1 cellular context compared by ENCODE assay signal in genomic region chr14:22099942-22100763, GRCh38.
TF ChIP-seq lines count a peak whose summit lies in the region.

No MANE protein-coding gene starts in this region.

TF ChIP-seq in HepG2, 621 proteins besides CTCF, POLR2A, EP300 and RAD21 (continued from another document and continues in another):
- 0 out of 2 replicates have a peak, but pooled peaks have one; percentile 45 for TF ChIP-seq MAX (IDR thresholded peaks at IDR 0.05)
- TF ChIP-seq, protein P1, sequence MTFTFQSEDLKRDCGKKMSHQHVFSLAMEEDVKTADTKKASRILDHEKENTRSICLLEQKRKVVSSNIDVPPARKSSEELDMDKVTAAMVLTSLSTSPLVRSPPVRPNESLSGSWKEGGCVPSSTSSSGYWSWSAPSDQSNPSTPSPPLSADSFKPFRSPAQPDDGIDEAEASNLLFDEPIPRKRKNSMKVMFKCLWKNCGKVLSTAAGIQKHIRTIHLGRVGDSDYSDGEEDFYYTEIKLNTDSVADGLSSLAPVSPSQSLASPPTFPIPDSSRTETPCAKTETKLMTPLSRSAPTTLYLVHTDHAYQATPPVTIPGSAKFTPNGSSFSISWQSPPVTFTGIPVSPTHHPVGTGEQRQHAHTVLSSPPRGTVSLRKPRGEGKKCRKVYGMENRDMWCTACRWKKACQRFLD (CRISPR knock-in tag; IDR thresholded peaks at IDR 0.05; ENCODE audit: borderline replicate concordance) = no peak
- TF ChIP-seq ZNF124 (CRISPR knock-in tag; IDR thresholded peaks at IDR 0.05) = peak; percentile 93
- no peak for TF ChIP-seq ATF7-NPFF (CRISPR knock-in tag; IDR thresholded peaks at IDR 0.05; ENCODE audit: low read depth)
- no peak for TF ChIP-seq NBN (conservative IDR thresholded peaks at IDR 0.05)
- no peak for TF ChIP-seq ZZZ3 (CRISPR knock-in tag; IDR thresholded peaks at IDR 0.05; ENCODE audit: borderline replicate concordance)
- 0 out of 2 replicates have a peak, but pooled peaks have one; percentile 48 for TF ChIP-seq KLF9 (CRISPR knock-in tag; IDR thresholded peaks at IDR 0.05; ENCODE audit: low read depth)
- TF ChIP-seq ATF3 (CRISPR knock-in tag; IDR thresholded peaks at IDR 0.05) = no peak
- no peak for TF ChIP-seq ZBTB20 (CRISPR knock-in tag; IDR thresholded peaks at IDR 0.05; ENCODE audit: borderline replicate concordance, low read depth)
- TF ChIP-seq TEF (CRISPR knock-in tag; IDR thresholded peaks at IDR 0.05) = no peak
- TF ChIP-seq ZBTB10 (CRISPR knock-in tag; IDR thresholded peaks at IDR 0.05; ENCODE audit: borderline replicate concordance) = no peak
- TF ChIP-seq, protein P2, sequence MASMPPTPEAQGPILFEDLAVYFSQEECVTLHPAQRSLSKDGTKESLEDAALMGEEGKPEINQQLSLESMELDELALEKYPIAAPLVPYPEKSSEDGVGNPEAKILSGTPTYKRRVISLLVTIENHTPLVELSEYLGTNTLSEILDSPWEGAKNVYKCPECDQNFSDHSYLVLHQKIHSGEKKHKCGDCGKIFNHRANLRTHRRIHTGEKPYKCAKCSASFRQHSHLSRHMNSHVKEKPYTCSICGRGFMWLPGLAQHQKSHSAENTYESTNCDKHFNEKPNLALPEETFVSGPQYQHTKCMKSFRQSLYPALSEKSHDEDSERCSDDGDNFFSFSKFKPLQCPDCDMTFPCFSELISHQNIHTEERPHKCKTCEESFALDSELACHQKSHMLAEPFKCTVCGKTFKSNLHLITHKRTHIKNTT (CRISPR knock-in tag; IDR thresholded peaks at IDR 0.05) = no peak
- TF ChIP-seq, protein P3, sequence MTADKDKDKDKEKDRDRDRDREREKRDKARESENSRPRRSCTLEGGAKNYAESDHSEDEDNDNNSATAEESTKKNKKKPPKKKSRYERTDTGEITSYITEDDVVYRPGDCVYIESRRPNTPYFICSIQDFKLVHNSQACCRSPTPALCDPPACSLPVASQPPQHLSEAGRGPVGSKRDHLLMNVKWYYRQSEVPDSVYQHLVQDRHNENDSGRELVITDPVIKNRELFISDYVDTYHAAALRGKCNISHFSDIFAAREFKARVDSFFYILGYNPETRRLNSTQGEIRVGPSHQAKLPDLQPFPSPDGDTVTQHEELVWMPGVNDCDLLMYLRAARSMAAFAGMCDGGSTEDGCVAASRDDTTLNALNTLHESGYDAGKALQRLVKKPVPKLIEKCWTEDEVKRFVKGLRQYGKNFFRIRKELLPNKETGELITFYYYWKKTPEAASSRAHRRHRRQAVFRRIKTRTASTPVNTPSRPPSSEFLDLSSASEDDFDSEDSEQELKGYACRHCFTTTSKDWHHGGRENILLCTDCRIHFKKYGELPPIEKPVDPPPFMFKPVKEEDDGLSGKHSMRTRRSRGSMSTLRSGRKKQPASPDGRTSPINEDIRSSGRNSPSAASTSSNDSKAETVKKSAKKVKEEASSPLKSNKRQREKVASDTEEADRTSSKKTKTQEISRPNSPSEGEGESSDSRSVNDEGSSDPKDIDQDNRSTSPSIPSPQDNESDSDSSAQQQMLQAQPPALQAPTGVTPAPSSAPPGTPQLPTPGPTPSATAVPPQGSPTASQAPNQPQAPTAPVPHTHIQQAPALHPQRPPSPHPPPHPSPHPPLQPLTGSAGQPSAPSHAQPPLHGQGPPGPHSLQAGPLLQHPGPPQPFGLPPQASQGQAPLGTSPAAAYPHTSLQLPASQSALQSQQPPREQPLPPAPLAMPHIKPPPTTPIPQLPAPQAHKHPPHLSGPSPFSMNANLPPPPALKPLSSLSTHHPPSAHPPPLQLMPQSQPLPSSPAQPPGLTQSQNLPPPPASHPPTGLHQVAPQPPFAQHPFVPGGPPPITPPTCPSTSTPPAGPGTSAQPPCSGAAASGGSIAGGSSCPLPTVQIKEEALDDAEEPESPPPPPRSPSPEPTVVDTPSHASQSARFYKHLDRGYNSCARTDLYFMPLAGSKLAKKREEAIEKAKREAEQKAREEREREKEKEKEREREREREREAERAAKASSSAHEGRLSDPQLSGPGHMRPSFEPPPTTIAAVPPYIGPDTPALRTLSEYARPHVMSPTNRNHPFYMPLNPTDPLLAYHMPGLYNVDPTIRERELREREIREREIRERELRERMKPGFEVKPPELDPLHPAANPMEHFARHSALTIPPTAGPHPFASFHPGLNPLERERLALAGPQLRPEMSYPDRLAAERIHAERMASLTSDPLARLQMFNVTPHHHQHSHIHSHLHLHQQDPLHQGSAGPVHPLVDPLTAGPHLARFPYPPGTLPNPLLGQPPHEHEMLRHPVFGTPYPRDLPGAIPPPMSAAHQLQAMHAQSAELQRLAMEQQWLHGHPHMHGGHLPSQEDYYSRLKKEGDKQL (CRISPR knock-in tag; IDR thresholded peaks at IDR 0.05; ENCODE audit: low read depth) = no peak
- TF ChIP-seq HOXD1 (CRISPR knock-in tag; IDR thresholded peaks at IDR 0.05) = no peak
- peak; percentile 89 for TF ChIP-seq ZNF331 (CRISPR knock-in tag; IDR thresholded peaks at IDR 0.05)
- peak; percentile 67; the same call in 1 of the 2 replicates for TF ChIP-seq MYC (CRISPR knock-in tag; IDR thresholded peaks at IDR 0.05; ENCODE audit: borderline replicate concordance)
- peak; percentile 82; the same call in 1 of the 2 replicates for TF ChIP-seq ERF (CRISPR knock-in tag; IDR thresholded peaks at IDR 0.05)
- 0 out of 2 replicates have a peak, but pooled peaks have one; percentile 26 for TF ChIP-seq RFX3 (CRISPR knock-in tag; IDR thresholded peaks at IDR 0.05)
- 0 out of 2 replicates have a peak, but pooled peaks have one; percentile 50 for TF ChIP-seq HMGXB3 (CRISPR knock-in tag; IDR thresholded peaks at IDR 0.05; ENCODE audit: borderline replicate concordance)
- no peak for TF ChIP-seq FOSL1 (CRISPR knock-in tag; IDR thresholded peaks at IDR 0.05; ENCODE audit: borderline replicate concordance)
- peak; percentile 69; the same call in 1 of the 2 replicates for TF ChIP-seq REPIN1 (CRISPR knock-in tag; IDR thresholded peaks at IDR 0.05; ENCODE audit: borderline replicate concordance, low read depth)
- no peak for TF ChIP-seq ZNF44 (CRISPR knock-in tag; IDR thresholded peaks at IDR 0.05)
- TF ChIP-seq ZNF530 (CRISPR knock-in tag; IDR thresholded peaks at IDR 0.05; ENCODE audit: low read depth) = no peak
- 0 out of 2 replicates have a peak, but pooled peaks have one; percentile 20 for TF ChIP-seq MIER3 (CRISPR knock-in tag; IDR thresholded peaks at IDR 0.05; ENCODE audit: borderline replicate concordance)
- no peak for TF ChIP-seq LBX2 (CRISPR knock-in tag; IDR thresholded peaks at IDR 0.05; ENCODE audit: borderline replicate concordance)
- peak; percentile 38 for TF ChIP-seq HNRNPLL (IDR thresholded peaks at IDR 0.05; ENCODE audit: low read depth, low read length, poor library complexity, severe bottlenecking)
- TF ChIP-seq NR2C2 (CRISPR knock-in tag; IDR thresholded peaks at IDR 0.05; ENCODE audit: borderline replicate concordance) = no peak
- TF ChIP-seq, protein P4, sequence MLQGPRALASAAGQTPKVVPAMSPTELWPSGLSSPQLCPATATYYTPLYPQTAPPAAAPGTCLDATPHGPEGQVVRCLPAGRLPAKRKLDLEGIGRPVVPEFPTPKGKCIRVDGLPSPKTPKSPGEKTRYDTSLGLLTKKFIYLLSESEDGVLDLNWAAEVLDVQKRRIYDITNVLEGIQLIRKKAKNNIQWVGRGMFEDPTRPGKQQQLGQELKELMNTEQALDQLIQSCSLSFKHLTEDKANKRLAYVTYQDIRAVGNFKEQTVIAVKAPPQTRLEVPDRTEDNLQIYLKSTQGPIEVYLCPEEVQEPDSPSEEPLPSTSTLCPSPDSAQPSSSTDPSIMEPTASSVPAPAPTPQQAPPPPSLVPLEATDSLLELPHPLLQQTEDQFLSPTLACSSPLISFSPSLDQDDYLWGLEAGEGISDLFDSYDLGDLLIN (CRISPR knock-in tag; IDR thresholded peaks at IDR 0.05; ENCODE audit: borderline replicate concordance) = no peak
- peak; percentile 59; the same call in 1 of the 2 replicates for TF ChIP-seq SPEN (CRISPR knock-in tag; IDR thresholded peaks at IDR 0.05; ENCODE audit: low read depth)
- no peak for TF ChIP-seq NONO (IDR thresholded peaks at IDR 0.05)
- TF ChIP-seq NONO (CRISPR knock-in tag; conservative IDR thresholded peaks at IDR 0.05) = peak; percentile 28; the same call in 1 of the 2 replicates
- TF ChIP-seq HMGA1 (CRISPR knock-in tag; conservative IDR thresholded peaks at IDR 0.05) = no peak
- TF ChIP-seq CEBPB (IDR thresholded peaks at IDR 0.05; ENCODE audit: borderline replicate concordance, low read depth, low read length) = no peak
- TF ChIP-seq ZNF143 (CRISPR knock-in tag; IDR thresholded peaks at IDR 0.05) = no peak
- TF ChIP-seq, protein P5, sequence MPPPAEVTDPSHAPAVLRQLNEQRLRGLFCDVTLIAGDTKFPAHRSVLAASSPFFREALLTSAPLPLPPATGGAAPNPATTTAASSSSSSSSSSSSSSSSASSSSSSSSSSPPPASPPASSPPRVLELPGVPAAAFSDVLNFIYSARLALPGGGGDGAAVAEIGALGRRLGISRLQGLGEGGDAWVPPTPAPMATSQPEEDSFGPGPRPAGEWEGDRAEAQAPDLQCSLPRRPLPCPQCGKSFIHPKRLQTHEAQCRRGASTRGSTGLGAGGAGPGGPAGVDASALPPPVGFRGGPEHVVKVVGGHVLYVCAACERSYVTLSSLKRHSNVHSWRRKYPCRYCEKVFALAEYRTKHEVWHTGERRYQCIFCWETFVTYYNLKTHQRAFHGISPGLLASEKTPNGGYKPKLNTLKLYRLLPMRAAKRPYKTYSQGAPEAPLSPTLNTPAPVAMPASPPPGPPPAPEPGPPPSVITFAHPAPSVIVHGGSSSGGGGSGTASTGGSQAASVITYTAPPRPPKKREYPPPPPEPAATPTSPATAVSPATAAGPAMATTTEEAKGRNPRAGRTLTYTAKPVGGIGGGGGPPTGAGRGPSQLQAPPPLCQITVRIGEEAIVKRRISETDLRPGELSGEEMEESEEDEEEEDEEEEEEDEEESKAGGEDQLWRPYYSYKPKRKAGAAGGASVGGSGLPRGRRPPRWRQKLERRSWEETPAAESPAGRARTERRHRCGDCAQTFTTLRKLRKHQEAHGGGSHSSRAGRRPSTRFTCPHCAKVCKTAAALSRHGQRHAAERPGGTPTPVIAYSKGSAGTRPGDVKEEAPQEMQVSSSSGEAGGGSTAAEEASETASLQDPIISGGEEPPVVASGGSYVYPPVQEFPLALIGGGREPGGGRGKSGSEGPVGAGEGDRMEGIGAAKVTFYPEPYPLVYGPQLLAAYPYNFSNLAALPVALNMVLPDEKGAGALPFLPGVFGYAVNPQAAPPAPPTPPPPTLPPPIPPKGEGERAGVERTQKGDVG (CRISPR knock-in tag; IDR thresholded peaks at IDR 0.05; ENCODE audit: borderline replicate concordance) = no peak
